Comparison of ENCODE assay signal across 20 cellular contexts in the genomic region with DNA sequence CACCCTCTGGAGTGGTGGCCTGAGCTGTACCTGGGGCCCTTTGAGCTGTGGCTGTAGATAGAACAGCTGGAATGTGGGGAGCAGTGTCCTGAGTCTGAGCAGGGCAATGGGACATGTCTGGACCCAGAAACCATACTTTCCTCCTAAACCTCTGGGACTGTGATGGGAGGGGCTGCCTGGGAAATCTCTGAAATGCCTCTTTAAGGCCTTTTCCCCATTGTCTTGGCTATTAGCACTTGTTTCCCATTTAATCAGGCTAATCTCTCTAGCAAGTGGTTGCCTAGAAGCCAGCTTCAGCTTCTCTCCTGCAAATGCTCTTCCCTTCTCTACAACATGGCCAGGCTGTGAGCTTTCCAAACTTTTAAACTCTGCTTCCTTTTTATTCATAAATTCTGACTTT. TPM values are rescaled to one million over a fixed set of nuclear protein-coding genes. Genes with fewer than 3 reads are reported as not detected.
DNase-seq lines count a peak whose midpoint lies in the region; ATAC-seq, FAIRE-seq and TF ChIP-seq lines count a peak whose summit lies in the region.
"Had no signal": no experiment of that assay in that cellular context is flagged by ENCODE, and none has a peak within 500 bp of the region (broad histone marks: within the 10 kb centered on the region; RNA-seq: fewer than 3 reads in every experiment).

No MANE protein-coding gene starts in this region.

- no peaks in the 10 kb centered on the region for H3K36me3 Mint-ChIP-seq in CD4-positive, alpha-beta memory T cell
- H3K36me3 Mint-ChIP-seq: CD8-positive, alpha-beta T cell had no signal

- no peak overlapping the region for H4K8ac ChIP-seq in H1 (ENCODE audit: extremely low read depth, insufficient read depth, low read length)
- H4K8ac ChIP-seq in neuronal stem cell (ENCODE audit: low read depth, low read length): no peak overlapping the region

- no peak for TF ChIP-seq EP300 in H1 (IDR thresholded peaks at IDR 0.05; ENCODE audit: borderline replicate concordance in 1 of 2, low read depth in 2 of 2, low read length in 2 of 2)

- TF ChIP-seq POLR2A in H1 (IDR thresholded peaks at IDR 0.05; ENCODE audit: control extremely low read depth in 1 of 2, low read depth in 2 of 2, low read length in 2 of 2): no peak

- H2BK20ac ChIP-seq in H1 (ENCODE audit: low read length): no peak overlapping the region

- H3K36me3 ChIP-seq in H1 (ENCODE audit: control insufficient read depth in 2 of 4, insufficient read depth in 4 of 4, low read length in 3 of 4): peaks cover 0 to 6% (median 0%) of the 10 kb centered on the region in 4 experiments; a peak in 3 of 8 replicates
- no peaks in the 10 kb centered on the region for H3K36me3 ChIP-seq in neuronal stem cell (replicated peaks in 1 of 2; ENCODE audit: control insufficient read depth in 2 of 2, insufficient read depth in 2 of 2, low read length in 2 of 2)
- no peaks in the 10 kb centered on the region for H3K36me3 ChIP-seq in CD4-positive, alpha-beta memory T cell (ENCODE audit: insufficient read depth, low read length)

- H3K79me2 ChIP-seq in H1 (ENCODE audit: control insufficient read depth in 1 of 2, insufficient read depth in 2 of 2, low read length in 2 of 2): no peaks in the 10 kb centered on the region

- H3K56ac ChIP-seq in H1 (replicated peaks; ENCODE audit: insufficient read length, low read depth, low read length): no peak overlapping the region

- H2AFZ ChIP-seq in H1 (ENCODE audit: low read length) (no peak overlapping the region), neuronal stem cell (ENCODE audit: low read length) (no peak overlapping the region)

- H3K18ac ChIP-seq in H1 (ENCODE audit: extremely low read depth, low read length) (no peak overlapping the region), neuronal stem cell (ENCODE audit: low read length) (peak overlapping the region; percentile 57)

- CTCF ChIA-PET in H1 (lab: Charles Lee; ENCODE audit: partially characterized antibody): interaction anchor here (1.3 kb wide), 1 partner anchor 173 kb away, joined by 6 read pairs; no protein-coding TSS in a partner anchor
- CTCF ChIA-PET in CD4-positive, alpha-beta memory T cell (lab: Charles Lee; ENCODE audit: partially characterized antibody): no interaction called here

- no peak for TF ChIP-seq RAD21 in H1 (IDR thresholded peaks at IDR 0.05 in 1 of 2, conservative IDR thresholded peaks at IDR 0.05 in 1 of 2; ENCODE audit: low read depth in 2 of 2, low read length in 2 of 2)

- H4K5ac ChIP-seq in H1 (ENCODE audit: insufficient read length, low read depth, low read length): no peak overlapping the region

- no peak overlapping the region for H3K4me3 Mint-ChIP-seq in CD4-positive, alpha-beta memory T cell
- H3K4me3 Mint-ChIP-seq: CD8-positive, alpha-beta T cell had no signal

- no peak overlapping the region for H2BK15ac ChIP-seq in H1 (ENCODE audit: low read length)
- H2BK15ac ChIP-seq in neuronal stem cell (ENCODE audit: low read length): no peak overlapping the region

- no peak overlapping the region for H2BK120ac ChIP-seq in H1 (replicated peaks; ENCODE audit: low read depth, low read length)
- no peak overlapping the region for H2BK120ac ChIP-seq in neuronal stem cell (ENCODE audit: low read depth, low read length)

- H3K27ac ChIP-seq in H1 (ENCODE audit: low read depth, low read length) (no peak overlapping the region), neuronal stem cell (replicated peaks; ENCODE audit: low read length) (no peak overlapping the region)
- H3K27ac ChIP-seq in CD4-positive, alpha-beta memory T cell (ENCODE audit: low read depth, low read length): no peak overlapping the region

- H3K14ac ChIP-seq in H1 (ENCODE audit: insufficient read length) (no peak overlapping the region), neuronal stem cell (ENCODE audit: low read length) (no peak overlapping the region)

- no peaks in the 10 kb centered on the region for H3K4me1 ChIP-seq in H1 (replicated peaks in 1 of 4; ENCODE audit: control insufficient read depth in 3 of 4, insufficient read depth in 4 of 4, low read length in 3 of 4)
- H3K4me1 ChIP-seq in neuronal stem cell (ENCODE audit: control insufficient read depth in 2 of 2, insufficient read depth in 1 of 2, low read depth in 1 of 2, low read length in 2 of 2): peaks cover 0 to 5% of the 10 kb centered on the region in 2 donors
- H3K4me1 ChIP-seq in CD4-positive, alpha-beta memory T cell (ENCODE audit: insufficient read depth, low read length): no peaks in the 10 kb centered on the region

- H3K9me3 ChIP-seq in H1 (ENCODE audit: insufficient read depth in 2 of 2, low read depth in 1 of 2, low read length in 1 of 2) (peaks cover 26 to 44% of the 10 kb centered on the region in 2 experiments), neuronal stem cell (replicated peaks in 1 of 2; ENCODE audit: control insufficient read depth in 2 of 2, insufficient read depth in 1 of 2, low read depth in 1 of 2, low read length in 2 of 2) (peaks cover 8 to 15% of the 10 kb centered on the region in 2 donors)
- H3K9me3 ChIP-seq in CD4-positive, alpha-beta memory T cell (ENCODE audit: control insufficient read depth in 1 of 2, low read length in 2 of 2): no peaks in the 10 kb centered on the region
- H3K9me3 ChIP-seq: Caco-2 had no signal

- H2BK5ac ChIP-seq in H1 (ENCODE audit: low read depth, low read length): no peak overlapping the region
- no peak overlapping the region for H2BK5ac ChIP-seq in neuronal stem cell (ENCODE audit: low read length)

- no peaks in the 10 kb centered on the region for H3K79me1 ChIP-seq in H1 (ENCODE audit: low read depth, low read length)
- H3K79me1 ChIP-seq in neuronal stem cell (ENCODE audit: low read depth, low read length): no peaks in the 10 kb centered on the region

- no peaks in the 10 kb centered on the region for H3K23me2 ChIP-seq in H1 (ENCODE audit: low read depth, low read length)

- peaks cover 2 to 19% (median 8%) of the 10 kb centered on the region in 8 donors for H3K9me3 Mint-ChIP-seq in CD4-positive, alpha-beta memory T cell

- H3K4me2 ChIP-seq in H1 (ENCODE audit: insufficient read depth in 1 of 2, low read depth in 2 of 2, low read length in 2 of 2): no peak overlapping the region
- H3K4me2 ChIP-seq in neuronal stem cell (ENCODE audit: insufficient read depth, low read length, poor library complexity, severe bottlenecking): no peak overlapping the region

- no peak overlapping the region for H3K27ac Mint-ChIP-seq in CD4-positive, alpha-beta memory T cell
- H3K27ac Mint-ChIP-seq: CD8-positive, alpha-beta T cell had no signal

- H3K23ac ChIP-seq in H1 (ENCODE audit: insufficient read length) (no peak overlapping the region), neuronal stem cell (ENCODE audit: low read depth, low read length, poor library complexity) (no peak overlapping the region)

- no peak for TF ChIP-seq CTCF in H1 (IDR thresholded peaks at IDR 0.05; ENCODE audit: control extremely low read depth in 1 of 3, insufficient read depth in 1 of 3, low read depth in 1 of 3, low read length in 3 of 3)

- no peak for FAIRE-seq in H1 (lab: Jason Lieb, UNC)
- FAIRE-seq: GM12878 had no signal

- DNase-seq in H1 (ENCODE audit: low read depth in 1 of 2, low spot score in 2 of 2): no peak
- DNase-seq in iPS-NIHi11 (ENCODE audit: low spot score): peak; percentile 14
- no peak for DNase-seq in neuronal stem cell (ENCODE audit: low spot score)
- no peak for DNase-seq in 8988T
- DNase-seq in CD4-positive, alpha-beta memory T cell: no peak
- DNase-seq: C1 segment of cervical spinal cord; Caco-2; CD8-positive, alpha-beta T cell; DMS 273 treated with DMSO at 0.1 percent for 48 hours; DMS79; EL; GDM1; GOT3; H7; HCEC 1CT had no signal

- no peak overlapping the region for H4K91ac ChIP-seq in H1 (replicated peaks; ENCODE audit: insufficient read length, low read length)
- H4K91ac ChIP-seq in neuronal stem cell (ENCODE audit: low read depth, low read length, poor library complexity): no peak overlapping the region

- H3K27me3 Mint-ChIP-seq in CD4-positive, alpha-beta memory T cell: peaks cover 0 to 2% of the 10 kb centered on the region in 2 donors

- POLR2A ChIA-PET in H1 (lab: Charles Lee; ENCODE audit: partially characterized antibody): no interaction called here
- POLR2A ChIA-PET in CD4-positive, alpha-beta memory T cell (lab: Charles Lee; ENCODE audit: partially characterized antibody): no interaction called here

- intact Hi-C loops in CD4-positive, alpha-beta memory T cell (cut with micrococcal nuclease): no loop called here

- H2AK5ac ChIP-seq in H1 (ENCODE audit: low read depth, low read length) (no peak overlapping the region), neuronal stem cell (ENCODE audit: low read depth, low read length) (no peak overlapping the region)

- H4K20me1 ChIP-seq in H1 (replicated peaks in 1 of 2; ENCODE audit: control insufficient read depth in 1 of 2, insufficient read depth in 2 of 2, low read length in 2 of 2): no peaks in the 10 kb centered on the region

- H3K4me1 Mint-ChIP-seq in CD4-positive, alpha-beta memory T cell: no peaks in the 10 kb centered on the region

- H3K9ac ChIP-seq in H1 (replicated peaks in 1 of 4; ENCODE audit: extremely low read depth in 1 of 4, low read depth in 3 of 4, low read length in 3 of 4) (no peak overlapping the region), neuronal stem cell (ENCODE audit: low read depth, low read length, poor library complexity) (no peak overlapping the region)

- H3K27me3 ChIP-seq in H1 (replicated peaks in 1 of 4; ENCODE audit: control insufficient read depth in 3 of 4, extremely low read depth in 1 of 4, insufficient read depth in 3 of 4, low read length in 3 of 4): no peaks in the 10 kb centered on the region
- H3K27me3 ChIP-seq in neuronal stem cell (ENCODE audit: control insufficient read depth in 3 of 3, insufficient read depth in 3 of 3, low read depth in 1 of 3, low read length in 3 of 3): peaks cover 0 to 9% (median 0%) of the 10 kb centered on the region in 3 experiments
- no peaks in the 10 kb centered on the region for H3K27me3 ChIP-seq in CD4-positive, alpha-beta memory T cell (ENCODE audit: insufficient read depth, low read length)

- H3K4ac ChIP-seq in H1 (replicated peaks; ENCODE audit: insufficient read length, low read depth, low read length): no peak overlapping the region
- H3K4ac ChIP-seq in neuronal stem cell (ENCODE audit: low read length): no peak overlapping the region

- H2BK12ac ChIP-seq in H1 (ENCODE audit: low read depth, low read length) (peak overlapping the region; percentile 12; the same call in 1 of the 2 replicates), neuronal stem cell (ENCODE audit: low read length) (no peak overlapping the region)

- H3K4me3 ChIP-seq in H1 (ENCODE audit: extremely low read depth in 1 of 4, insufficient read depth in 2 of 4, low read depth in 3 of 4, low read length in 4 of 4) (no peak overlapping the region), neuronal stem cell (ENCODE audit: low read length in 2 of 2) (no peak overlapping the region)
- H3K4me3 ChIP-seq in CD4-positive, alpha-beta memory T cell (ENCODE audit: low read length in 2 of 2): no peak overlapping the region
- H3K4me3 ChIP-seq: GM12878 had no signal

- ATAC-seq in GM18868 (IDR thresholded peaks at IDR 0.05; ENCODE audit: unreplicated experiment): no peak
- ATAC-seq: CD8-positive, alpha-beta T cell; GM12878 had no signal

RNA-seq across cellular contexts. Expression of a gene that starts 58.5 kb away (rescaled TPM):
- 2.7 and 2.8 TPM in 2 replicates for total RNA-seq in H1 (2021; fragmentation: NEBNext Ultra II Directional; extraction: Animal tissue kit (Norgen Biotek cat#: 25700))
- polyA plus RNA-seq in H1 (2011; rRNA removed): 0.05 and 0.09 TPM in 2 replicates
- 0.10 TPM for polyA plus RNA-seq in H1 (2011; cell fraction: cytosol; rRNA removed)
- polyA plus RNA-seq in H1 (2011; cell fraction: nucleus; rRNA removed): not detected
- polyA plus RNA-seq in H1 (2012, experiment 1 of 2): 0.14 to 0.54 TPM (median 0.20 TPM) in 4 replicates
- not detected for polyA plus RNA-seq in H1 (2012, experiment 2 of 2)
- 0.59 TPM for polyA plus RNA-seq in H1 (2013, experiment 1 of 2)
- 0.59 TPM for polyA plus RNA-seq in H1 (2013, experiment 2 of 2)
- polyA minus RNA-seq in H1 (2011; rRNA and poly(A)+ RNA removed): 0.34 TPM in 1 of 2 replicates, not detected in the other
- not detected for polyA minus RNA-seq in H1 (2011; cell fraction: cytosol; rRNA and poly(A)+ RNA removed)
- polyA minus RNA-seq in H1 (2011; cell fraction: nucleus; rRNA and poly(A)+ RNA removed): 0.30 TPM
- polyA plus RNA-seq in neuronal stem cell (2013, experiment 1 of 2): not detected
- polyA plus RNA-seq in neuronal stem cell (2013, experiment 2 of 2): not detected
- total RNA-seq in CD4-positive, alpha-beta memory T cell: not detected
- not detected for polyA plus RNA-seq in CD4-positive, alpha-beta memory T cell
- total RNA-seq: A172; A673; Caco-2; CD8-positive, alpha-beta T cell; GM12878; H7 had no signal
- polyA plus RNA-seq: BJ had no signal
